In genomic region chr6:23661549-23661948, GRCh38 we compare ENCODE assay signal across 29 cellular contexts.
"Had no signal": no experiment of that assay in that cellular context is flagged by ENCODE, and none has a peak within 500 bp of the region (broad histone marks: within the 10 kb centered on the region; RNA-seq: fewer than 3 reads in every experiment).

No MANE protein-coding gene starts in this region.

- H3K4me1 ChIP-seq: colonic mucosa, esophagus muscularis mucosa, esophagus squamous epithelium, foreskin keratinocyte, gastrocnemius medialis, gastroesophageal sphincter, heart left ventricle, heart right ventricle had no signal

- DNase-seq: colonic mucosa; cortex of kidney; dermis blood vessel endothelial cell; dorsolateral prefrontal cortex; effector CD4-positive, alpha-beta T cell; effector CD8-positive, alpha-beta T cell; effector memory CD4-positive, alpha-beta T cell; effector memory CD8-positive, alpha-beta T cell; endodermal cell; erythroblast; esophagus squamous epithelium; foreskin fibroblast; foreskin keratinocyte; foreskin melanocyte; gastrocnemius medialis; glutamatergic neuron; head of caudate nucleus; heart left ventricle; heart right ventricle had no signal

- H3K36me3 ChIP-seq: colonic mucosa, esophagus muscularis mucosa, esophagus squamous epithelium, gastrocnemius medialis, gastroesophageal sphincter, heart left ventricle, heart right ventricle had no signal

- H3K27me3 ChIP-seq: colonic mucosa, dorsolateral prefrontal cortex, esophagus muscularis mucosa, esophagus squamous epithelium, foreskin keratinocyte, gastrocnemius medialis, gastroesophageal sphincter, heart left ventricle, heart right ventricle had no signal

- H3K27ac ChIP-seq: colonic mucosa, coronary artery, dorsolateral prefrontal cortex, epithelial cell of prostate, esophagus muscularis mucosa, esophagus squamous epithelium, foreskin keratinocyte, gastrocnemius medialis, gastroesophageal sphincter, heart left ventricle, heart right ventricle had no signal

- H3K9me3 ChIP-seq: colonic mucosa, esophagus muscularis mucosa, esophagus squamous epithelium, gastrocnemius medialis, gastroesophageal sphincter had no signal

- H3K4me3 ChIP-seq: colonic mucosa, coronary artery, dorsolateral prefrontal cortex, esophagus muscularis mucosa, esophagus squamous epithelium, gastrocnemius medialis, gastroesophageal sphincter, heart left ventricle, heart right ventricle had no signal

- ATAC-seq: effector memory CD8-positive, alpha-beta T cell; esophagus mucosa; foreskin keratinocyte; gastrocnemius medialis; gastroesophageal sphincter; heart left ventricle; heart right ventricle had no signal

- H3K4me3 Mint-ChIP-seq: dendritic cell treated with granulocyte-macrophage colony-stimulating factor and Interleukin-4, amounts not matched to agents 40 ng/mL and 50 ng/mL, for 4 days; effector memory CD8-positive, alpha-beta T cell; endodermal cell had no signal

- H3K27ac Mint-ChIP-seq: dendritic cell treated with granulocyte-macrophage colony-stimulating factor and Interleukin-4, amounts not matched to agents 40 ng/mL and 50 ng/mL, for 4 days; effector memory CD8-positive, alpha-beta T cell; endodermal cell had no signal

- H3K27me3 Mint-ChIP-seq: dendritic cell treated with granulocyte-macrophage colony-stimulating factor and Interleukin-4, amounts not matched to agents 40 ng/mL and 50 ng/mL, for 4 days; effector memory CD8-positive, alpha-beta T cell had no signal

- FAIRE-seq: colon, endometrium, endothelial cell of umbilical vein, frontal cortex had no signal
